In genomic region chr1:17502326-17502778, GRCh38 we compare ENCODE assay signal across 8 cellular contexts. TPM values are rescaled to one million over a fixed set of nuclear protein-coding genes. Genes with fewer than 3 reads are reported as not detected.
DNase-seq lines count a peak whose midpoint lies in the region; ATAC-seq and TF ChIP-seq lines count a peak whose summit lies in the region.

No MANE protein-coding gene starts in this region.

- intact Hi-C loops in psoas muscle (cut with DNase I): loop anchor here (1.0 to 2.0 kb wide), 2 partner anchors 104 to 105 kb away; no protein-coding TSS in a partner anchor

- H3K9me3 ChIP-seq in RWPE2 (ENCODE audit: severe bottlenecking) (peaks cover 2% of the 10 kb centered on the region), right atrium auricular region (no peaks in the 10 kb centered on the region), psoas muscle (no peaks in the 10 kb centered on the region)

- no peak overlapping the region for H3K4me3 ChIP-seq in LNCaP clone FGC (ENCODE audit: low read depth, low read length)
- H3K4me3 ChIP-seq in RWPE2 (ENCODE audit: severe bottlenecking): no peak overlapping the region
- no peak overlapping the region for H3K4me3 ChIP-seq in right atrium auricular region
- no peak overlapping the region for H3K4me3 ChIP-seq in psoas muscle

- TF ChIP-seq CTCF in LNCaP clone FGC (IDR thresholded peaks at IDR 0.05; ENCODE audit: control insufficient read depth, extremely low read depth, insufficient read depth) (peak; percentile 66), RWPE2 (IDR thresholded peaks at IDR 0.05; ENCODE audit: poor library complexity, severe bottlenecking) (peak; percentile 88), right atrium auricular region (IDR thresholded peaks at IDR 0.05) (peak; percentile 86 to 93), psoas muscle (IDR thresholded peaks at IDR 0.05) (peak; percentile 91)

- 0 to 1% (median 1%) methylated on average over 12 of the region's 12 CpGs for WGBS in psoas muscle, 3 donors

- ATAC-seq in RWPE2 (ENCODE audit: low read depth) (peak; percentile 96), psoas muscle (peak; percentile 97 to 99 (median 98)), HG03520 (IDR thresholded peaks at IDR 0.05; ENCODE audit: unreplicated experiment) (no peak), GM21447 (IDR thresholded peaks at IDR 0.05; ENCODE audit: unreplicated experiment) (no peak)

- DNase-seq in ELR (ENCODE audit: low read depth): peak; percentile 76
- no peak for DNase-seq in LNCaP clone FGC (ENCODE audit: low read depth)
- no peak for DNase-seq in RWPE2 (ENCODE audit: low spot score)
- DNase-seq in amniotic stem cell (lab: John Stamatoyannopoulos, UW): peak; percentile 64
- DNase-seq in right atrium auricular region (ENCODE audit: low spot score): peak; percentile 88
- DNase-seq in psoas muscle: peak; percentile 90 to 95

- H3K4me1 ChIP-seq in RWPE2 (ENCODE audit: insufficient read depth, poor library complexity, severe bottlenecking) (no peaks in the 10 kb centered on the region), right atrium auricular region (peaks cover 0 to 9% of the 10 kb centered on the region in 2 donors), psoas muscle (peaks cover 7% of the 10 kb centered on the region)

- H3K27me3 ChIP-seq in RWPE2 (ENCODE audit: insufficient read depth, poor library complexity, severe bottlenecking) (no peaks in the 10 kb centered on the region), right atrium auricular region (no peaks in the 10 kb centered on the region), psoas muscle (ENCODE audit: insufficient read depth in 3 of 3, low read length in 2 of 3) (no peaks in the 10 kb centered on the region)

- no peak overlapping the region for H3K27ac ChIP-seq in RWPE2 (ENCODE audit: poor library complexity, severe bottlenecking)
- H3K27ac ChIP-seq in right atrium auricular region: no peak overlapping the region
- H3K27ac ChIP-seq in psoas muscle: peak overlapping the region; percentile 53

- no peaks in the 10 kb centered on the region for H3K36me3 ChIP-seq in RWPE2 (ENCODE audit: low read depth)
- H3K36me3 ChIP-seq in right atrium auricular region: no peaks in the 10 kb centered on the region
- no peaks in the 10 kb centered on the region for H3K36me3 ChIP-seq in psoas muscle (ENCODE audit: insufficient read depth in 1 of 2, low read depth in 1 of 2)

RNA-seq across cellular contexts. Expression of gene ARHGEF10L, which starts 37.1 kb away (rescaled TPM):
- total RNA-seq in right atrium auricular region: 10 to 100 TPM; 49.3 to 52.2 TPM
- total RNA-seq in psoas muscle: 100 to 1,000 TPM in 1 of 4 donors, 10 to 100 TPM in 3; 25.6 to 108 (median 43.3) TPM
- 10 to 100 TPM; 18.8 to 52.5 (median 36.1) TPM for polyA plus RNA-seq in psoas muscle

Comparison
In these comparisons a context has a peak if more than half of its experiments do, and no peak if none do; other contexts are left out.
1. DNase-seq: peak in ELR (single experiment), amniotic stem cell (single experiment), right atrium auricular region (single experiment) and psoas muscle (2 of 2); none in LNCaP clone FGC (single experiment) and RWPE2 (single experiment).
2. ATAC-seq: peak in RWPE2 (single experiment) and psoas muscle (4 of 4); none in HG03520 (single experiment) and GM21447 (single experiment).
3. Peak in every context shown above with its lines, with median percentiles within 50 percentile points of each other: CTCF ChIP-seq.